1 cellular context compared by ENCODE assay signal in genomic region chr16:69741519-69741918, GRCh38.
A peak's percentile ranks its signal among the peaks of the same experiment; 100 is the strongest.
TF ChIP-seq lines count a peak whose summit lies in the region.

No MANE protein-coding gene starts in this region.

TF ChIP-seq in IMR-90, 13 proteins besides CTCF, POLR2A, EP300 and RAD21 (continued from another document):
- TF ChIP-seq FOS (IDR thresholded peaks at IDR 0.05; ENCODE audit: low read depth, low read length): 0 out of 2 replicates have a peak, but pooled peaks have one; percentile 2
TF ChIP-seq in IMR-90: peak in this region for 3.
